Comparison of ENCODE assay signal across 9 cellular contexts in genomic region chr16:22318690-22319358, GRCh38. TPM values are rescaled to one million over a fixed set of nuclear protein-coding genes. Genes with fewer than 3 reads are reported as not detected.
A peak's percentile ranks its signal among the peaks of the same experiment; 100 is the strongest.
DNase-seq lines count a peak whose midpoint lies in the region; ATAC-seq and TF ChIP-seq lines count a peak whose summit lies in the region.
"Had no signal": no experiment of that assay in that cellular context is flagged by ENCODE, and none has a peak within 500 bp of the region (broad histone marks: within the 10 kb centered on the region; RNA-seq: fewer than 3 reads in every experiment).

No MANE protein-coding gene starts in this region.

- in situ Hi-C loops in Caki2 (cut with HindIII; ENCODE audit: low pct_unique_long_range_greater_than_20kb, low sequenced_read_pairs): no loop called here

- H3K36me3 Mint-ChIP-seq in progenitor cell of endocrine pancreas (ENCODE audit: insufficient read depth): peaks cover 10% of the 10 kb centered on the region

- no peaks in the 10 kb centered on the region for H3K27me3 ChIP-seq in effector memory CD4-positive, alpha-beta T cell (replicated peaks; ENCODE audit: control insufficient read depth, insufficient read depth, low read length, poor library complexity, severe bottlenecking)
- H3K27me3 ChIP-seq: ovary had no signal

- no peaks in the 10 kb centered on the region for H3K9me3 Mint-ChIP-seq in progenitor cell of endocrine pancreas (ENCODE audit: low read depth)

- no peaks in the 10 kb centered on the region for H3K27me3 Mint-ChIP-seq in progenitor cell of endocrine pancreas

- H3K4me1 Mint-ChIP-seq in progenitor cell of endocrine pancreas (ENCODE audit: low read depth): peaks cover 3% of the 10 kb centered on the region

- no peak overlapping the region for H3K27ac Mint-ChIP-seq in progenitor cell of endocrine pancreas

- H3K9me3 ChIP-seq in effector memory CD4-positive, alpha-beta T cell (ENCODE audit: control insufficient read depth, low read length): no peaks in the 10 kb centered on the region
- H3K9me3 ChIP-seq: ovary had no signal

- ATAC-seq in GM21360 (IDR thresholded peaks at IDR 0.05; ENCODE audit: unreplicated experiment): no peak

- H3K36me3 ChIP-seq in effector memory CD4-positive, alpha-beta T cell (ENCODE audit: control insufficient read depth, insufficient read depth, low read length): peaks cover 89% of the 10 kb centered on the region
- H3K36me3 ChIP-seq: ovary had no signal

- H3K27ac ChIP-seq in effector memory CD4-positive, alpha-beta T cell (ENCODE audit: insufficient read depth, low read length, poor library complexity, severe bottlenecking): no peak overlapping the region
- H3K27ac ChIP-seq: ovary had no signal

- H3K4me3 ChIP-seq in effector memory CD4-positive, alpha-beta T cell (ENCODE audit: insufficient read depth, low read depth, low read length, poor library complexity, severe bottlenecking): no peak overlapping the region
- H3K4me3 ChIP-seq: ovary had no signal

- no peaks in the 10 kb centered on the region for H3K4me1 ChIP-seq in effector memory CD4-positive, alpha-beta T cell (ENCODE audit: control insufficient read depth, insufficient read depth, low read length, poor library complexity, severe bottlenecking)

- no peak overlapping the region for H3K4me3 Mint-ChIP-seq in progenitor cell of endocrine pancreas (ENCODE audit: low read depth)

- TF ChIP-seq CTCF in progenitor cell of endocrine pancreas (IDR thresholded peaks at IDR 0.05; ENCODE audit: unreplicated experiment): peak; percentile 41

- DNase-seq in Caki2 (ENCODE audit: low read depth) (peak; percentile 46), Kasumi-1 (lab: John Stamatoyannopoulos, UW) (peak; percentile 1 to 26), progenitor cell of endocrine pancreas (ENCODE audit: low spot score, unreplicated experiment) (no peak), NCI-H446 (lab: John Stamatoyannopoulos, UW) (no peak), SHP77 treated with DMSO at 0.1 percent for 48 hours (lab: John Stamatoyannopoulos, UW) (no peak)
- DNase-seq in activated CD4-positive, alpha-beta T cell treated with anti-CD3 and anti-CD28 coated beads for 4 hours: peak; percentile 41 to 65
- DNase-seq in effector memory CD4-positive, alpha-beta T cell: peak; percentile 26 to 38 (median 27)

RNA-seq across cellular contexts. Expression of gene POLR3E, which starts 21.6 kb away (rescaled TPM):
- 30.4 and 47.5 TPM in 2 replicates for total RNA-seq in Caki2 (2014; rRNA removed; shearing (Covaris generic); ENCODE audit: low replicate concordance)
- total RNA-seq in progenitor cell of endocrine pancreas: 65.0 and 69.6 TPM in 2 replicates

RNA-seq across cellular contexts. Expression of gene CDR2, which starts 55.6 kb away (rescaled TPM):
- 172 and 220 TPM in 2 replicates for total RNA-seq in Caki2 (2014; rRNA removed; shearing (Covaris generic); ENCODE audit: low replicate concordance)
- 16.6 and 17.7 TPM in 2 replicates for total RNA-seq in progenitor cell of endocrine pancreas

Comparison
In these comparisons a context has a peak if more than half of its experiments do, and no peak if none do; other contexts are left out.
1. DNase-seq: peak in Caki2 (single experiment), Kasumi-1 (2 of 2), activated CD4-positive, alpha-beta T cell treated with anti-CD3 and anti-CD28 coated beads for 4 hours (2 of 2) and effector memory CD4-positive, alpha-beta T cell (3 of 3); none in progenitor cell of endocrine pancreas (single experiment), NCI-H446 (0 of 2) and SHP77 treated with DMSO at 0.1 percent for 48 hours (single experiment).